In genomic region chr21:43716376-43717165, GRCh38 we compare ENCODE assay signal across 14 cellular contexts. TPM values are rescaled to one million over a fixed set of nuclear protein-coding genes. Genes with fewer than 3 reads are reported as not detected.
DNase-seq lines count a peak whose midpoint lies in the region; ATAC-seq and TF ChIP-seq lines count a peak whose summit lies in the region.
"Had no signal": no experiment of that assay in that cellular context is flagged by ENCODE, and none has a peak within 500 bp of the region (broad histone marks: within the 10 kb centered on the region; RNA-seq: fewer than 3 reads in every experiment).

No MANE protein-coding gene starts in this region.

- no peak overlapping the region for H2BK20ac ChIP-seq in IMR-90 (ENCODE audit: low read depth, low read length)

- H3K4me3 ChIP-seq in IMR-90 (ENCODE audit: insufficient read depth, low read depth, low read length) = no peak overlapping the region
- H3K4me3 ChIP-seq in fibroblast of villous mesenchyme (ENCODE audit: low read depth, low read length) = no peak overlapping the region
- H3K4me3 ChIP-seq in naive thymus-derived CD4-positive, alpha-beta T cell (ENCODE audit: low read length) = no peak overlapping the region
- H3K4me3 ChIP-seq: upper lobe of right lung had no signal

- DNase-seq in Caki2 (ENCODE audit: low read depth) (peak; percentile 82), IMR-90 (peak; percentile 36), fibroblast of villous mesenchyme (ENCODE audit: low read depth) (peak; percentile 76), NCI-H146 (lab: John Stamatoyannopoulos, UW) (no peak), Calu3 (no peak)
- no peak for DNase-seq in naive thymus-derived CD4-positive, alpha-beta T cell
- DNase-seq: DMS79, left cardiac atrium, NCI-H187 treated with DMSO at 0.1 percent for 48 hours, T-helper 9 cell, upper lobe of right lung had no signal

- no peak overlapping the region for H2AK5ac ChIP-seq in IMR-90 (ENCODE audit: low read depth, low read length)

- peaks cover 3% of the 10 kb centered on the region for H3K36me3 ChIP-seq in IMR-90 (ENCODE audit: control insufficient read depth, insufficient read depth, low read length)
- no peaks in the 10 kb centered on the region for H3K36me3 ChIP-seq in naive thymus-derived CD4-positive, alpha-beta T cell (ENCODE audit: control insufficient read depth in 2 of 3, insufficient read depth in 3 of 3, low read length in 3 of 3)
- H3K36me3 ChIP-seq: upper lobe of right lung had no signal

- no peak overlapping the region for H3K56ac ChIP-seq in IMR-90 (ENCODE audit: extremely low read depth, insufficient read depth, low read length)

- H4K91ac ChIP-seq in IMR-90 (ENCODE audit: insufficient read depth, low read depth, low read length) = no peak overlapping the region

- no peak overlapping the region for H3K4me2 ChIP-seq in IMR-90 (ENCODE audit: low read depth, low read length)

- H3K4me1 Mint-ChIP-seq in naive thymus-derived CD4-positive, alpha-beta T cell = peaks cover 11 to 20% (median 18%) of the 10 kb centered on the region in 7 donors
- peaks cover 2% of the 10 kb centered on the region for H3K4me1 Mint-ChIP-seq in Calu3 (ENCODE audit: low read depth, unreplicated experiment)

- no peak overlapping the region for H4K8ac ChIP-seq in IMR-90 (ENCODE audit: low read depth in 2 of 2, low read length in 2 of 2)

- H2BK120ac ChIP-seq in IMR-90 (ENCODE audit: low read depth, low read length) = no peak overlapping the region

- dilution Hi-C loops in IMR-90 (cut with HindIII; ENCODE audit: low sequenced_read_pairs, unreplicated experiment) = no loop called here

- no peak overlapping the region for H3K4ac ChIP-seq in IMR-90 (ENCODE audit: low read depth, low read length)

- peak; percentile 41 for ATAC-seq in GM19463 (IDR thresholded peaks at IDR 0.05; ENCODE audit: unreplicated experiment)
- ATAC-seq in IMR-90 (ENCODE audit: low read depth) = no peak
- ATAC-seq in naive thymus-derived CD4-positive, alpha-beta T cell = no peak
- no peak for ATAC-seq in GM19035 (IDR thresholded peaks at IDR 0.05; ENCODE audit: unreplicated experiment)
- ATAC-seq: left cardiac atrium, upper lobe of right lung had no signal

- no peaks in the 10 kb centered on the region for H3K9me3 ChIP-seq in IMR-90 (ENCODE audit: control insufficient read depth, insufficient read depth, low read length)
- H3K9me3 ChIP-seq in naive thymus-derived CD4-positive, alpha-beta T cell (ENCODE audit: control insufficient read depth in 2 of 3, low read length in 3 of 3) = no peaks in the 10 kb centered on the region
- H3K9me3 ChIP-seq: upper lobe of right lung had no signal

- H4K20me1 ChIP-seq in IMR-90 (ENCODE audit: insufficient read depth, low read length) = peaks cover 20% of the 10 kb centered on the region

- TF ChIP-seq CTCF in IMR-90 (conservative IDR thresholded peaks at IDR 0.05; ENCODE audit: low read depth, low read length) (no peak), fibroblast of villous mesenchyme (IDR thresholded peaks at IDR 0.05; ENCODE audit: insufficient read depth, low read depth, low read length) (no peak), Calu3 (IDR thresholded peaks at IDR 0.05; ENCODE audit: unreplicated experiment) (no peak)

- no peak overlapping the region for H3K9ac ChIP-seq in IMR-90 (ENCODE audit: low read depth, low read length)

- TF ChIP-seq POLR2A in IMR-90 (IDR thresholded peaks at IDR 0.05; ENCODE audit: low read depth, low read length) = no peak

- H2BK5ac ChIP-seq in IMR-90 (ENCODE audit: low read depth, low read length, poor library complexity, severe bottlenecking) = no peak overlapping the region

- no peak overlapping the region for H3K27ac ChIP-seq in IMR-90 (ENCODE audit: insufficient read depth, low read length)
- no peak overlapping the region for H3K27ac ChIP-seq in naive thymus-derived CD4-positive, alpha-beta T cell (ENCODE audit: low read depth, low read length)
- H3K27ac ChIP-seq: upper lobe of right lung had no signal

- H3K18ac ChIP-seq in IMR-90 (ENCODE audit: low read depth, low read length) = no peak overlapping the region

- no peak overlapping the region for H3K23ac ChIP-seq in IMR-90 (ENCODE audit: low read depth, low read length)

- no peaks in the 10 kb centered on the region for H3K27me3 ChIP-seq in IMR-90 (ENCODE audit: control insufficient read depth, insufficient read depth, low read length)
- H3K27me3 ChIP-seq in naive thymus-derived CD4-positive, alpha-beta T cell (ENCODE audit: control insufficient read depth in 2 of 2, insufficient read depth in 2 of 2, low read length in 2 of 2) = no peaks in the 10 kb centered on the region
- H3K27me3 ChIP-seq: upper lobe of right lung had no signal

- peak overlapping the region in 2 of 9 donors; percentile 14 to 19 for H3K27ac Mint-ChIP-seq in naive thymus-derived CD4-positive, alpha-beta T cell
- H3K27ac Mint-ChIP-seq in Calu3 (ENCODE audit: unreplicated experiment) = no peak overlapping the region
- H3K27ac Mint-ChIP-seq: activated naive CD8-positive, alpha-beta T cell had no signal

- peak overlapping the region in 3 of 10 donors; percentile 26 to 91 (median 78) for H3K4me3 Mint-ChIP-seq in naive thymus-derived CD4-positive, alpha-beta T cell
- no peak overlapping the region for H3K4me3 Mint-ChIP-seq in Calu3 (ENCODE audit: low read depth, unreplicated experiment)

- no peaks in the 10 kb centered on the region for H3K9me3 Mint-ChIP-seq in naive thymus-derived CD4-positive, alpha-beta T cell
- H3K9me3 Mint-ChIP-seq in Calu3 (ENCODE audit: low read depth, unreplicated experiment) = no peaks in the 10 kb centered on the region

- peaks cover 6% of the 10 kb centered on the region; the same call in 1 of the 2 replicates for H3K9me1 ChIP-seq in IMR-90 (ENCODE audit: insufficient read depth, low read length)

- 70% methylated on average over 4 of the region's 12 CpGs; no CpG with 5 or more reads in 1 of the 2 experiments for WGBS in IMR-90 (ENCODE audit: extremely low coverage in 2 of 2, insufficient read length in 1 of 2), 2 experiments

- H3K14ac ChIP-seq in IMR-90 (replicated peaks; ENCODE audit: low read depth, low read length) = no peak overlapping the region

- peaks cover 0 to 32% (median 0%) of the 10 kb centered on the region in 5 donors for H3K27me3 Mint-ChIP-seq in naive thymus-derived CD4-positive, alpha-beta T cell
- H3K27me3 Mint-ChIP-seq in Calu3 (ENCODE audit: unreplicated experiment) = no peaks in the 10 kb centered on the region
- H3K27me3 Mint-ChIP-seq: activated naive CD8-positive, alpha-beta T cell had no signal

- peaks cover 8 to 21% of the 10 kb centered on the region in 2 experiments; a peak in 3 of 4 replicates for H3K79me1 ChIP-seq in IMR-90 (ENCODE audit: low read depth in 1 of 2, low read length in 2 of 2)

- CTCF ChIA-PET in IMR-90 (lab: Yijun Ruan, JAX) (no interaction called here), Calu3 (lab: Charles Lee) (no interaction called here)
- CTCF ChIA-PET in naive thymus-derived CD4-positive, alpha-beta T cell (lab: Charles Lee) = no interaction called here

- no peak overlapping the region for H4K5ac ChIP-seq in IMR-90 (ENCODE audit: low read depth, low read length)

- TF ChIP-seq RAD21 in IMR-90 (IDR thresholded peaks at IDR 0.05; ENCODE audit: low read length) = no peak

- POLR2A ChIA-PET in IMR-90 (lab: Charles Lee; ENCODE audit: unreplicated experiment) = no interaction called here
- POLR2A ChIA-PET in naive thymus-derived CD4-positive, alpha-beta T cell (lab: Charles Lee) = interaction anchor here (0.5 kb wide), 1 partner anchor 126 kb away, joined by 4 read pairs; no protein-coding TSS in a partner anchor

- H3K4me1 ChIP-seq in IMR-90 (ENCODE audit: control insufficient read depth, insufficient read depth, low read length) = peaks cover 18% of the 10 kb centered on the region
- H3K4me1 ChIP-seq in naive thymus-derived CD4-positive, alpha-beta T cell (ENCODE audit: control insufficient read depth in 2 of 2, insufficient read depth in 2 of 2, low read length in 2 of 2) = peaks cover 12 to 17% of the 10 kb centered on the region in 2 donors

- intact Hi-C loops in IMR-90 (cut with micrococcal nuclease) = no loop called here
- intact Hi-C loops in naive thymus-derived CD4-positive, alpha-beta T cell (cut with micrococcal nuclease) = loop anchor here (5.0 to 10.0 kb wide), 2 partner anchors 52 to 824 kb away; partner anchors contain the start of gene NDUFV3 (in 1 of the 2)
- intact Hi-C loops in Calu3 (cut with micrococcal nuclease; ENCODE audit: unreplicated experiment) = no loop called here

- H3K36me3 Mint-ChIP-seq in naive thymus-derived CD4-positive, alpha-beta T cell = no peaks in the 10 kb centered on the region
- peaks cover 52% of the 10 kb centered on the region for H3K36me3 Mint-ChIP-seq in Calu3 (ENCODE audit: insufficient read depth, unreplicated experiment)
- H3K36me3 Mint-ChIP-seq: activated naive CD8-positive, alpha-beta T cell had no signal

- in situ Hi-C loops in Caki2 (cut with HindIII; ENCODE audit: low pct_unique_long_range_greater_than_20kb, low sequenced_read_pairs) (no loop called here), IMR-90 (cut with MboI; ENCODE audit: low sequenced_read_pairs) (no loop called here)

- H2BK15ac ChIP-seq in IMR-90 (ENCODE audit: low read depth, low read length) = no peak overlapping the region

- H2AFZ ChIP-seq in IMR-90 (replicated peaks; ENCODE audit: low read length, poor library complexity) = no peak overlapping the region

- no TSS peak for BruUV-seq in IMR-90 (replicated peaks; lab: Mats Ljungman, UMichigan)
- BruUV-seq in Calu3 (replicated peaks; lab: Mats Ljungman, UMichigan) = no TSS peak

- no peak overlapping the region for H2AK9ac ChIP-seq in IMR-90 (replicated peaks; ENCODE audit: low read depth, low read length, poor library complexity)

RNA-seq across cellular contexts. Expression of gene PDXK, which starts 2.4 kb away (rescaled TPM):
- 736 and 833 TPM in 2 replicates for total RNA-seq in Caki2 (2014; rRNA removed; shearing (Covaris generic); ENCODE audit: low replicate concordance)
- total RNA-seq in IMR-90 (2012; rRNA removed) (250 and 312 TPM in 2 replicates), fibroblast of villous mesenchyme (88.1 and 88.3 TPM in 2 replicates), Calu3 (2022) (202 and 214 TPM in 2 replicates)
- polyA plus RNA-seq in IMR-90 (2012; rRNA removed) = 149 and 155 TPM in 2 replicates
- polyA plus RNA-seq in IMR-90 (2012; cell fraction: cytosol; rRNA removed) = 114 and 180 TPM in 2 replicates
- polyA plus RNA-seq in IMR-90 (2012; cell fraction: nucleus; rRNA removed; ENCODE audit: low replicate concordance) = 141 and 208 TPM in 2 replicates
- total RNA-seq in naive thymus-derived CD4-positive, alpha-beta T cell = 100 to 1,000 TPM in 1 of 5 experiments, 10 to 100 TPM in 4; 71.1 to 103 (median 97.0) TPM
- polyA plus RNA-seq in naive thymus-derived CD4-positive, alpha-beta T cell = 10 to 100 TPM; 27.8 to 40.3 TPM

RNA-seq across cellular contexts. Expression of gene RRP1B, which starts 57.2 kb away (rescaled TPM):
- total RNA-seq in Caki2 (2014; rRNA removed; shearing (Covaris generic); ENCODE audit: low replicate concordance) = 23.5 and 28.8 TPM in 2 replicates
- total RNA-seq in IMR-90 (2012; rRNA removed) (16.1 and 21.4 TPM in 2 replicates), fibroblast of villous mesenchyme (26.1 and 36.3 TPM in 2 replicates), Calu3 (2022) (24.6 and 26.0 TPM in 2 replicates)
- 11.1 and 11.7 TPM in 2 replicates for polyA plus RNA-seq in IMR-90 (2012; rRNA removed)
- polyA plus RNA-seq in IMR-90 (2012; cell fraction: cytosol; rRNA removed) = 6.4 and 7.0 TPM in 2 replicates
- polyA plus RNA-seq in IMR-90 (2012; cell fraction: nucleus; rRNA removed; ENCODE audit: low replicate concordance) = 9.0 and 10.9 TPM in 2 replicates
- total RNA-seq in naive thymus-derived CD4-positive, alpha-beta T cell = 10 to 100 TPM; 23.9 to 44.2 (median 39.6) TPM
- polyA plus RNA-seq in naive thymus-derived CD4-positive, alpha-beta T cell = 10 to 100 TPM; 32.8 to 49.3 TPM

RNA-seq across cellular contexts. Expression of gene HSF2BP, which starts 57.3 kb away (rescaled TPM):
- 1.7 and 12.9 TPM in 2 replicates for total RNA-seq in Caki2 (2014; rRNA removed; shearing (Covaris generic); ENCODE audit: low replicate concordance)
- total RNA-seq in IMR-90 (2012; rRNA removed) (0.83 and 0.90 TPM in 2 replicates), fibroblast of villous mesenchyme (2.6 and 3.9 TPM in 2 replicates), Calu3 (2022) (0.95 and 1.5 TPM in 2 replicates)
- polyA plus RNA-seq in IMR-90 (2012; rRNA removed) = 0.63 and 0.87 TPM in 2 replicates
- polyA plus RNA-seq in IMR-90 (2012; cell fraction: cytosol; rRNA removed) = 0.54 and 0.87 TPM in 2 replicates
- 0.42 and 0.91 TPM in 2 replicates for polyA plus RNA-seq in IMR-90 (2012; cell fraction: nucleus; rRNA removed; ENCODE audit: low replicate concordance)
- 1 to 10 TPM in 1 of 5 experiments, under 1 TPM in 4; 0.31 to 1.4 (median 0.91) TPM for total RNA-seq in naive thymus-derived CD4-positive, alpha-beta T cell
- polyA plus RNA-seq in naive thymus-derived CD4-positive, alpha-beta T cell = under 1 TPM; 0.28 to 0.81 TPM

RNA-seq across cellular contexts. Expression of gene CSTB, which starts 59.5 kb away (rescaled TPM):
- total RNA-seq in Caki2 (2014; rRNA removed; shearing (Covaris generic); ENCODE audit: low replicate concordance) = 20.5 and 23.1 TPM in 2 replicates
- total RNA-seq in IMR-90 (2012; rRNA removed) = 6.1 and 6.9 TPM in 2 replicates
- polyA plus RNA-seq in IMR-90 (2012; rRNA removed) = 71.7 and 87.4 TPM in 2 replicates
- 31.9 and 61.6 TPM in 2 replicates for polyA plus RNA-seq in IMR-90 (2012; cell fraction: cytosol; rRNA removed)
- polyA plus RNA-seq in IMR-90 (2012; cell fraction: nucleus; rRNA removed; ENCODE audit: low replicate concordance) = 16.5 and 24.5 TPM in 2 replicates
- total RNA-seq in fibroblast of villous mesenchyme = 12.6 and 16.0 TPM in 2 replicates
- 10 to 100 TPM; 14.7 to 66.5 (median 36.6) TPM for total RNA-seq in naive thymus-derived CD4-positive, alpha-beta T cell
- polyA plus RNA-seq in naive thymus-derived CD4-positive, alpha-beta T cell = 10 to 100 TPM; 52.2 to 59.7 TPM
- 105 and 116 TPM in 2 replicates for total RNA-seq in Calu3 (2022)

Comparison
In these comparisons a context has a peak if more than half of its experiments do, and no peak if none do; other contexts are left out.
1. DNase-seq: peak in Caki2 (single experiment), IMR-90 (single experiment) and fibroblast of villous mesenchyme (single experiment); none in naive thymus-derived CD4-positive, alpha-beta T cell (0 of 9), NCI-H146 (single experiment) and Calu3 (single experiment).
2. intact Hi-C loops: an anchor here in naive thymus-derived CD4-positive, alpha-beta T cell (5.0 to 10.0 kb wide); none called in IMR-90 and Calu3.